ENCODE assay signal across 8 cellular contexts in genomic region chr19:34772697-34773554, GRCh38. TPM values are rescaled to one million over a fixed set of nuclear protein-coding genes. Genes with fewer than 3 reads are reported as not detected.
DNase-seq lines count a peak whose midpoint lies in the region; ATAC-seq, FAIRE-seq and TF ChIP-seq lines count a peak whose summit lies in the region.

ZNF599 (minus strand) TSS chr19:34773215; CDS start chr19:34772841, 374 bp downstream.

- TF ChIP-seq CTCF in HFF-Myc (IDR thresholded peaks at IDR 0.05; ENCODE audit: low read depth, low read length, missing control alignments) (no peak), NB4 (IDR thresholded peaks at IDR 0.05; ENCODE audit: low read depth, low read length) (no peak), psoas muscle (IDR thresholded peaks at IDR 0.05) (no peak)

- peaks cover 0 to 8% (median 0%) of the 10 kb centered on the region in 3 donors for H3K9me3 Mint-ChIP-seq in T-cell

- no peaks in the 10 kb centered on the region for H3K27me3 ChIP-seq in right cardiac atrium (ENCODE audit: control insufficient read depth, insufficient read depth)
- H3K27me3 ChIP-seq in psoas muscle (ENCODE audit: insufficient read depth in 3 of 3, low read length in 2 of 3), result peaks cover 0 to 2% (median 0%) of the 10 kb centered on the region in 3 donors

- peaks cover 32% of the 10 kb centered on the region for H3K36me3 Mint-ChIP-seq in T-cell

- H3K36me3 ChIP-seq in psoas muscle (ENCODE audit: insufficient read depth in 1 of 2, low read depth in 1 of 2), result peaks cover 0 to 22% of the 10 kb centered on the region in 2 donors

- WGBS in right cardiac atrium, result 3% methylated on average over 69 of the region's 69 CpGs
- 2 to 3% (median 3%) methylated on average over 68 to 69 of the region's 69 CpGs for WGBS in psoas muscle, 3 donors

- peak; percentile 21 for TF ChIP-seq POLR2A in NB4 (IDR thresholded peaks at IDR 0.05; ENCODE audit: extremely low read depth, insufficient read length)

- peak within 1 kb of the TSS; percentile 90 to 95 (median 93) for H3K4me3 Mint-ChIP-seq in T-cell

- H3K27me3 Mint-ChIP-seq in T-cell, result peaks cover 4 to 5% of the 10 kb centered on the region in 2 donors

- H3K9me3 ChIP-seq in right cardiac atrium (ENCODE audit: control insufficient read depth, low read length) (no peaks in the 10 kb centered on the region), psoas muscle (peaks cover 2% of the 10 kb centered on the region)

- ATAC-seq in T-cell (replicated peaks in 1 of 4) (peak; percentile 96 to 98 (median 98)), right cardiac atrium (peak; percentile 99), psoas muscle (peak; percentile 99 to 100 (median 100))

- POLR2A ChIA-PET in T-cell (lab: Charles Lee), result no interaction called here

- H3K4me3 ChIP-seq in GM08714 (ENCODE audit: low read length) (peak within 1 kb of the TSS; percentile 81), HFF-Myc (replicated peaks; ENCODE audit: low read depth, low read length) (peak within 1 kb of the TSS; percentile 80), NB4 (ENCODE audit: low read depth, low read length) (peak within 1 kb of the TSS; percentile 73), right cardiac atrium (ENCODE audit: low read length) (peak within 1 kb of the TSS; percentile 75), psoas muscle (peak within 1 kb of the TSS; percentile 83)

- peak within 1 kb of the TSS; percentile 93 to 94 for H3K27ac Mint-ChIP-seq in T-cell

- DNase-seq in HFF-Myc (ENCODE audit: extremely low read depth, low read depth) (peak; percentile 67), NB4 (ENCODE audit: low read depth) (peak; percentile 86), T-cell (peak; percentile 76 to 92 (median 85)), amygdala (lab: John Stamatoyannopoulos, UW) (peak; percentile 23 to 92 (median 78)), right cardiac atrium (peak; percentile 93 to 97 (median 96)), psoas muscle (peak; percentile 92 to 96), urothelium cell line (ENCODE audit: low spot score) (peak; percentile 91)

- intact Hi-C loops in right cardiac atrium (cut with DNase I) (no loop called here), psoas muscle (cut with DNase I) (loop anchor here in 1 of 2 donors (5.0 kb wide), 1 partner anchor 41 kb away; the partner anchor contains the start of gene ZNF181)

- CTCF ChIA-PET in T-cell (lab: Charles Lee), result no interaction called here

- peak; percentile 68 for FAIRE-seq in urothelium cell line (lab: Jason Lieb, UNC)

- H3K27ac ChIP-seq in right cardiac atrium (ENCODE audit: low read length) (peak within 1 kb of the TSS; percentile 42), psoas muscle (peak within 1 kb of the TSS; percentile 74)

- H3K4me1 ChIP-seq in right cardiac atrium (ENCODE audit: control insufficient read depth, insufficient read depth, low read length), result no peaks in the 10 kb centered on the region
- H3K4me1 ChIP-seq in psoas muscle, result peaks cover 7% of the 10 kb centered on the region

- H3K4me1 Mint-ChIP-seq in T-cell, result peaks cover 12 to 19% (median 18%) of the 10 kb centered on the region in 3 donors

RNA-seq across cellular contexts. Expression of gene ZNF599, which starts in this region (rescaled TPM):
- total RNA-seq in T-cell, result 10 to 100 TPM in 1 of 5 donors, 1 to 10 TPM in 4; 4.1 to 12.6 (median 8.1) TPM
- 1 to 10 TPM; 4.0 to 5.8 (median 4.8) TPM for total RNA-seq in right cardiac atrium
- 4.0 TPM for polyA plus RNA-seq in right cardiac atrium
- 1 to 10 TPM; 1.7 to 3.8 (median 2.8) TPM for total RNA-seq in psoas muscle
- 1 to 10 TPM; 1.6 to 5.6 (median 2.6) TPM for polyA plus RNA-seq in psoas muscle

Comparison
In these comparisons a context has a peak if more than half of its experiments do, and no peak if none do; other contexts are left out.
1. Peak in every context shown above with its lines: DNase-seq, ATAC-seq, H3K4me3 ChIP-seq and H3K27ac ChIP-seq.